10 cellular contexts compared by ENCODE assay signal in the genomic region with DNA sequence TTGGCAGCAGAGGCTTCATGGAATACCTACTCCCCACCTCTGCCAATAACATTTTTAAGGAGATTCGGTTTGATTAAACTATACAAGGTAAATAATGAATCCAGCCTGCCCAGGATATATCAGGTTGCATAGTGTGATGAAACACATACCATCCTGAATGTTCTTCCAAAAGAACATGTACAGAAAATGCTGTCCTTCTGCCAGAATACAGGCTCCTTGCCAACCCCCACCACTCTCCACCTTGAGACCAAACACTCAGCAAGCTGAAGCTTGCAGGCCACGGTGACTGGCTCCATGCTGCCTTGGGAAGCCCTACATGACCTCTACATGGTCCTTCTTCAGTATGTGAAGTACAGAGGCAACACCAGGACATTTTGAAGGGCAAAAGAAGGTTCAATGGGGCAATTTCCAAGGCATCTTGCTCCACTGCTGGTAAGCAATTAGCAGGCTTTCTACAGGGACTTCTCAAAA.
A peak's percentile ranks its signal among the peaks of the same experiment; 100 is the strongest.
DNase-seq lines count a peak whose midpoint lies in the region; ATAC-seq and TF ChIP-seq lines count a peak whose summit lies in the region.
"Had no signal": no experiment of that assay in that cellular context is flagged by ENCODE, and none has a peak within 500 bp of the region (broad histone marks: within the 10 kb centered on the region; RNA-seq: fewer than 3 reads in every experiment).

No MANE protein-coding gene starts in this region.

- no peak overlapping the region for H2AFZ ChIP-seq in osteoblast (ENCODE audit: low read length)

- H3K27me3 ChIP-seq in osteoblast (ENCODE audit: insufficient read depth, low read length) (no peaks in the 10 kb centered on the region), endodermal cell (ENCODE audit: control insufficient read depth, insufficient read depth, low read length, poor library complexity, severe bottlenecking) (no peaks in the 10 kb centered on the region)

- DNase-seq in H4 (ENCODE audit: low spot score) = peak; percentile 28
- peak; percentile 75 for DNase-seq in NCI-H2171 treated with DMSO at 0.1 percent for 48 hours (lab: John Stamatoyannopoulos, UW)
- DNase-seq in chondrocyte (ENCODE audit: low spot score) = no peak
- peak; percentile 17 for DNase-seq in osteoblast (ENCODE audit: insufficient read length, low spot score, missing footprints)
- no peak for DNase-seq in endodermal cell
- DNase-seq in activated CD8-positive, alpha-beta memory T cell treated with anti-CD3 and anti-CD28 coated beads, Interleukin-2, amount 50 U/mL, for 4 hours = no peak
- no peak for DNase-seq in mesothelial cell of epicardium (ENCODE audit: low spot score in 2 of 2, unreplicated experiment in 2 of 2)
- DNase-seq: CD4-positive, CD25-positive, alpha-beta regulatory T cell; NCI-H2081 treated with DMSO at 0.1 percent for 48 hours had no signal

- H3K4me3 Mint-ChIP-seq in chondrocyte (ENCODE audit: unreplicated experiment) (no peak overlapping the region), endodermal cell (no peak overlapping the region), mesothelial cell of epicardium (no peak overlapping the region)
- H3K4me3 Mint-ChIP-seq: CD4-positive, CD25-positive, alpha-beta regulatory T cell had no signal

- no peak overlapping the region for H3K4me3 ChIP-seq in osteoblast (ENCODE audit: insufficient read depth, low read length)
- H3K4me3 ChIP-seq in endodermal cell (ENCODE audit: low read length) = no peak overlapping the region

- H3K4me1 ChIP-seq in osteoblast (ENCODE audit: insufficient read depth, low read length) (peaks cover 45% of the 10 kb centered on the region), endodermal cell (ENCODE audit: control insufficient read depth, insufficient read depth, low read length) (peaks cover 5% of the 10 kb centered on the region)

- H3K4me1 Mint-ChIP-seq in chondrocyte (ENCODE audit: low read depth) (peaks cover 68% of the 10 kb centered on the region), endodermal cell (peaks cover 14% of the 10 kb centered on the region), mesothelial cell of epicardium (peaks cover 20% of the 10 kb centered on the region)

- WGBS in endodermal cell (ENCODE audit: insufficient coverage in 1 of 2, insufficient read length in 1 of 2), 2 experiments = 92 to 100% methylated on average over 1 to 2 of the region's 2 CpGs

- no peak for TF ChIP-seq CTCF in chondrocyte (IDR thresholded peaks at IDR 0.05)
- no peak for TF ChIP-seq CTCF in osteoblast (IDR thresholded peaks at IDR 0.05; ENCODE audit: extremely low read depth, low read depth, low read length)
- TF ChIP-seq CTCF in endodermal cell (conservative IDR thresholded peaks at IDR 0.05) = no peak
- no peak for TF ChIP-seq CTCF in mesothelial cell of epicardium (IDR thresholded peaks at IDR 0.05; ENCODE audit: unreplicated experiment)

- no peak for ATAC-seq in GM21786 (IDR thresholded peaks at IDR 0.05; ENCODE audit: unreplicated experiment)

- peak overlapping the region; percentile 50 for H3K27ac Mint-ChIP-seq in chondrocyte (ENCODE audit: unreplicated experiment)
- no peak overlapping the region for H3K27ac Mint-ChIP-seq in endodermal cell
- H3K27ac Mint-ChIP-seq in mesothelial cell of epicardium = no peak overlapping the region
- H3K27ac Mint-ChIP-seq: CD4-positive, CD25-positive, alpha-beta regulatory T cell had no signal

- H3K9me3 Mint-ChIP-seq in chondrocyte (ENCODE audit: low read depth) (no peaks in the 10 kb centered on the region), endodermal cell (no peaks in the 10 kb centered on the region), mesothelial cell of epicardium (peaks cover 4% of the 10 kb centered on the region)

- no peak overlapping the region for H3K9ac ChIP-seq in endodermal cell (ENCODE audit: extremely low read depth, low read length, poor library complexity, severe bottlenecking)

- H3K27ac ChIP-seq in osteoblast (ENCODE audit: low read depth, low read length) (no peak overlapping the region), endodermal cell (ENCODE audit: low read depth, low read length) (no peak overlapping the region)

- H3K36me3 Mint-ChIP-seq in chondrocyte (ENCODE audit: low read depth) (no peaks in the 10 kb centered on the region), endodermal cell (ENCODE audit: low read depth) (no peaks in the 10 kb centered on the region), mesothelial cell of epicardium (no peaks in the 10 kb centered on the region)
- H3K36me3 Mint-ChIP-seq: CD4-positive, CD25-positive, alpha-beta regulatory T cell had no signal

- no peaks in the 10 kb centered on the region for H4K20me1 ChIP-seq in osteoblast (ENCODE audit: insufficient read depth, low read length)

- H3K4me2 ChIP-seq in osteoblast (ENCODE audit: insufficient read depth, low read length) = no peak overlapping the region

- no peaks in the 10 kb centered on the region for H3K27me3 Mint-ChIP-seq in chondrocyte (ENCODE audit: low read depth)
- H3K27me3 Mint-ChIP-seq in endodermal cell (ENCODE audit: insufficient read depth) = peaks cover 36% of the 10 kb centered on the region
- H3K27me3 Mint-ChIP-seq in mesothelial cell of epicardium (ENCODE audit: low read depth) = peaks cover 12% of the 10 kb centered on the region

- H3K36me3 ChIP-seq in osteoblast (ENCODE audit: insufficient read depth, low read length) (no peaks in the 10 kb centered on the region), endodermal cell (ENCODE audit: control insufficient read depth, insufficient read depth, low read length) (no peaks in the 10 kb centered on the region)

- H3K9me3 ChIP-seq in osteoblast (ENCODE audit: low read depth, low read length) (no peaks in the 10 kb centered on the region), endodermal cell (ENCODE audit: control insufficient read depth, low read length) (no peaks in the 10 kb centered on the region)

- no peaks in the 10 kb centered on the region for H3K79me2 ChIP-seq in osteoblast (ENCODE audit: insufficient read depth, low read length)

Comparison
In these comparisons a context has a peak if more than half of its experiments do, and no peak if none do; other contexts are left out.
1. DNase-seq: peak in H4 (single experiment), NCI-H2171 treated with DMSO at 0.1 percent for 48 hours (single experiment) and osteoblast (single experiment); none in chondrocyte (single experiment), endodermal cell (single experiment), activated CD8-positive, alpha-beta memory T cell treated with anti-CD3 and anti-CD28 coated beads, Interleukin-2, amount 50 U/mL, for 4 hours (single experiment) and mesothelial cell of epicardium (0 of 2).